Comparison of ENCODE assay signal across 12 cellular contexts in the genomic region with DNA sequence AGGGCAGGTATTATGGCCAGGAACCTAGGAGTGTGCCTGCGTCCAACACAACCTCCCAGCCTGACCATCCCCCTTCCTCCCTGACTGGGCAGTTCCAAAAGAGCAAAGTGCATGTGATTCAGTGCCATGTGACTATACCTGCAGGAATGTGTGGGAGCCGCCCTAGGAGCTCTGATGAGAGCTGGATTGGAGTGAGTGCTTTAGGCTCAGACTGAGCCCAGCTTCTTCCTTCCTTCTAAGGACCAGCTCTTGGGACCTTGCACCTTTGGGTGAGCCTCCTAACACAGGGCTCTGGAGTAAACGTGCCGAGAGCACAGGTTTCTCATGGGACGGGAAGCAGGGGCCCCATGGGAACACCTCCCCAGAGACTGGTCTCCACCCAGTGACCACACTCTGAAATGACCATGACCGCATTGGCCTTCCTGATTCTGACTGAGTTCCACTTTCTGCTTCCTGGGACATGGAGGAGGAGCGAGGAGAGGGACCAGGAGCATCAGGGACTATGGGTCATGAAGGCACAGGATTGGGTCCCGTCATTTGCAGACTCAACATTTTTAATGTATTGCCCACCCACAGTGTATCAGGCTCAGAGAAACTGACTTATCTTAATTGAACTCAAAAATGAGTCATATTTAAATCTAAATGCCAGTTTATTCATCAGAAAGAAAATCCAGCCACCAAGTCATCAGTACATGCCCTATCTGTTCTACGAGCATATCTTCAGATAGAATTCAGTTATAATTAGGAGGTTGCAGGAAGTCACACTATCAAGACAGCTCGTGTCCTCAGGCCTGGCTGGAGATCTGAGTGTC.
DNase-seq lines count a peak whose midpoint lies in the region; ATAC-seq and TF ChIP-seq lines count a peak whose summit lies in the region.
"Had no signal": no experiment of that assay in that cellular context is flagged by ENCODE, and none has a peak within 500 bp of the region (broad histone marks: within the 10 kb centered on the region; RNA-seq: fewer than 3 reads in every experiment).

No MANE protein-coding gene starts in this region.

- H3K27ac Mint-ChIP-seq in endodermal cell (no peak overlapping the region), progenitor cell of endocrine pancreas (no peak overlapping the region)
- H3K27ac Mint-ChIP-seq: CD4-positive, alpha-beta memory T cell; T-helper 1 cell treated with Interleukin-12 subunit alpha and Interleukin-12 subunit beta and Interleukin-4 antibody, amounts not matched to agents 30 μg/mL and 1 μg/mL, for 36 hours had no signal

- H2BK5ac ChIP-seq in IMR-90 (ENCODE audit: low read depth, low read length, poor library complexity, severe bottlenecking): no peak overlapping the region

- H3K27ac ChIP-seq in IMR-90 (ENCODE audit: insufficient read depth, low read length) (no peak overlapping the region), endodermal cell (ENCODE audit: low read depth, low read length) (no peak overlapping the region), tibial nerve (peak overlapping the region in 1 of 4 donors; percentile 26)

- H3K4me3 ChIP-seq in IMR-90 (ENCODE audit: insufficient read depth, low read depth, low read length): no peak overlapping the region
- H3K4me3 ChIP-seq in endodermal cell (ENCODE audit: low read length): no peak overlapping the region
- H3K4me3 ChIP-seq in tibial nerve: no peak overlapping the region

- H3K4me3 Mint-ChIP-seq in endodermal cell (no peak overlapping the region), progenitor cell of endocrine pancreas (ENCODE audit: low read depth) (no peak overlapping the region)
- H3K4me3 Mint-ChIP-seq: CD4-positive, alpha-beta memory T cell; stimulated activated naive B cell treated with anti-CD40 and anti-IgM and Interleukin-4, amounts not matched to agents 10 μg/mL and 1 μg/mL and 100 μg/mL, for 72 hours; T-helper 1 cell treated with Interleukin-12 subunit alpha and Interleukin-12 subunit beta and Interleukin-4 antibody, amounts not matched to agents 30 μg/mL and 1 μg/mL, for 36 hours had no signal

- 100% methylated on average over 3 of the region's 10 CpGs; no CpG with 5 or more reads in 1 of the 2 experiments for WGBS in IMR-90 (ENCODE audit: extremely low coverage in 2 of 2, insufficient read length in 1 of 2), 2 experiments
- WGBS in endodermal cell (ENCODE audit: insufficient coverage in 1 of 2, insufficient read length in 1 of 2), 2 experiments: 91 to 92% methylated on average over 7 to 10 of the region's 10 CpGs
- WGBS in tibial nerve, 2 donors: 73 to 82% methylated on average over 10 of the region's 10 CpGs

- CTCF ChIA-PET in IMR-90 (lab: Yijun Ruan, JAX): no interaction called here

- POLR2A ChIA-PET in IMR-90 (lab: Charles Lee; ENCODE audit: unreplicated experiment): no interaction called here

- no peak overlapping the region for H4K91ac ChIP-seq in IMR-90 (ENCODE audit: insufficient read depth, low read depth, low read length)

- TF ChIP-seq POLR2A in IMR-90 (IDR thresholded peaks at IDR 0.05; ENCODE audit: low read depth, low read length) (no peak), tibial nerve (IDR thresholded peaks at IDR 0.05) (no peak), erythroblast (IDR thresholded peaks at IDR 0.05; ENCODE audit: low read length) (no peak)

- H2BK120ac ChIP-seq in IMR-90 (ENCODE audit: low read depth, low read length): no peak overlapping the region

- H2AFZ ChIP-seq in IMR-90 (replicated peaks; ENCODE audit: low read length, poor library complexity): no peak overlapping the region

- peaks cover 11% of the 10 kb centered on the region for H3K36me3 Mint-ChIP-seq in endodermal cell (ENCODE audit: low read depth)
- H3K36me3 Mint-ChIP-seq in progenitor cell of endocrine pancreas (ENCODE audit: insufficient read depth): no peaks in the 10 kb centered on the region
- H3K36me3 Mint-ChIP-seq: CD4-positive, alpha-beta memory T cell; stimulated activated naive B cell treated with anti-CD40 and anti-IgM and Interleukin-4, amounts not matched to agents 10 μg/mL and 1 μg/mL and 100 μg/mL, for 72 hours had no signal

- H2BK15ac ChIP-seq in IMR-90 (ENCODE audit: low read depth, low read length): no peak overlapping the region

- no peak overlapping the region for H2AK9ac ChIP-seq in IMR-90 (replicated peaks; ENCODE audit: low read depth, low read length, poor library complexity)

- BruUV-seq in IMR-90 (replicated peaks; lab: Mats Ljungman, UMichigan): no TSS peak

- H3K27me3 ChIP-seq in IMR-90 (ENCODE audit: control insufficient read depth, insufficient read depth, low read length) (peaks cover 60% of the 10 kb centered on the region), endodermal cell (ENCODE audit: control insufficient read depth, insufficient read depth, low read length, poor library complexity, severe bottlenecking) (no peaks in the 10 kb centered on the region), tibial nerve (peaks cover 0 to 5% of the 10 kb centered on the region in 2 donors)

- H3K36me3 ChIP-seq in IMR-90 (ENCODE audit: control insufficient read depth, insufficient read depth, low read length) (no peaks in the 10 kb centered on the region), endodermal cell (ENCODE audit: control insufficient read depth, insufficient read depth, low read length) (no peaks in the 10 kb centered on the region), tibial nerve (no peaks in the 10 kb centered on the region)

- H3K9me3 ChIP-seq in IMR-90 (ENCODE audit: control insufficient read depth, insufficient read depth, low read length) (no peaks in the 10 kb centered on the region), endodermal cell (ENCODE audit: control insufficient read depth, low read length) (no peaks in the 10 kb centered on the region), tibial nerve (peaks cover 0 to 9% (median 0%) of the 10 kb centered on the region in 4 donors)

- no peak overlapping the region for H2AK5ac ChIP-seq in IMR-90 (ENCODE audit: low read depth, low read length)

- peak; percentile 69 for DNase-seq in CD1c-positive myeloid dendritic cell (ENCODE audit: extremely low spot score)
- DNase-seq in IMR-90: peak; percentile 1
- peak; percentile 51 for DNase-seq in endodermal cell
- DNase-seq in mucosa of gallbladder (ENCODE audit: low spot score): peak; percentile 87
- DNase-seq in tibial nerve (ENCODE audit: low spot score in 2 of 2): no peak
- no peak for DNase-seq in progenitor cell of endocrine pancreas (ENCODE audit: low spot score, unreplicated experiment)
- DNase-seq in DMS153 treated with DMSO at 0.1 percent for 48 hours (lab: John Stamatoyannopoulos, UW; ENCODE audit: unreplicated experiment): no peak
- no peak for DNase-seq in erythroblast (lab: John Stamatoyannopoulos, UW)
- DNase-seq: caudate nucleus; CD4-positive, alpha-beta memory T cell; stimulated activated naive B cell treated with anti-CD40 and anti-IgM and Interleukin-4, amounts not matched to agents 10 μg/mL and 1 μg/mL and 100 μg/mL, for 72 hours had no signal

- no peak overlapping the region for H3K56ac ChIP-seq in IMR-90 (ENCODE audit: extremely low read depth, insufficient read depth, low read length)

- H3K9ac ChIP-seq in IMR-90 (ENCODE audit: low read depth, low read length) (no peak overlapping the region), endodermal cell (ENCODE audit: extremely low read depth, low read length, poor library complexity, severe bottlenecking) (no peak overlapping the region)

- TF ChIP-seq CTCF in IMR-90 (conservative IDR thresholded peaks at IDR 0.05; ENCODE audit: low read depth, low read length): no peak
- no peak for TF ChIP-seq CTCF in endodermal cell (conservative IDR thresholded peaks at IDR 0.05)
- TF ChIP-seq CTCF in tibial nerve (IDR thresholded peaks at IDR 0.05): no peak
- TF ChIP-seq CTCF in progenitor cell of endocrine pancreas (IDR thresholded peaks at IDR 0.05; ENCODE audit: unreplicated experiment): no peak

- H3K4me1 Mint-ChIP-seq in endodermal cell (peaks cover 16% of the 10 kb centered on the region), progenitor cell of endocrine pancreas (ENCODE audit: low read depth) (peaks cover 15% of the 10 kb centered on the region)
- H3K4me1 Mint-ChIP-seq: CD4-positive, alpha-beta memory T cell had no signal

- no peak for TF ChIP-seq RAD21 in IMR-90 (IDR thresholded peaks at IDR 0.05; ENCODE audit: low read length)

- dilution Hi-C loops in IMR-90 (cut with HindIII; ENCODE audit: low sequenced_read_pairs, unreplicated experiment): no loop called here

- H3K79me1 ChIP-seq in IMR-90 (ENCODE audit: low read depth in 1 of 2, low read length in 2 of 2): no peaks in the 10 kb centered on the region

- H3K4me2 ChIP-seq in IMR-90 (ENCODE audit: low read depth, low read length): no peak overlapping the region

- TF ChIP-seq EP300 in tibial nerve (IDR thresholded peaks at IDR 0.05): no peak

- ATAC-seq in IMR-90 (ENCODE audit: low read depth): no peak
- ATAC-seq: stimulated activated naive B cell treated with anti-CD40 and anti-IgM and Interleukin-4, amounts not matched to agents 10 μg/mL and 1 μg/mL and 100 μg/mL, for 72 hours had no signal

- H3K23ac ChIP-seq in IMR-90 (ENCODE audit: low read depth, low read length): no peak overlapping the region

- no peak overlapping the region for H2BK20ac ChIP-seq in IMR-90 (ENCODE audit: low read depth, low read length)

- H3K9me3 Mint-ChIP-seq in endodermal cell: peaks cover 5% of the 10 kb centered on the region
- H3K9me3 Mint-ChIP-seq in progenitor cell of endocrine pancreas (ENCODE audit: low read depth): peaks cover 3% of the 10 kb centered on the region
- H3K9me3 Mint-ChIP-seq: stimulated activated naive B cell treated with anti-CD40 and anti-IgM and Interleukin-4, amounts not matched to agents 10 μg/mL and 1 μg/mL and 100 μg/mL, for 72 hours; T-helper 1 cell treated with Interleukin-12 subunit alpha and Interleukin-12 subunit beta and Interleukin-4 antibody, amounts not matched to agents 30 μg/mL and 1 μg/mL, for 36 hours had no signal

- no peaks in the 10 kb centered on the region; the same call in 1 of the 2 replicates for H3K4me1 ChIP-seq in IMR-90 (ENCODE audit: control insufficient read depth, insufficient read depth, low read length)
- H3K4me1 ChIP-seq in endodermal cell (ENCODE audit: control insufficient read depth, insufficient read depth, low read length): no peaks in the 10 kb centered on the region
- no peaks in the 10 kb centered on the region for H3K4me1 ChIP-seq in tibial nerve

- no peaks in the 10 kb centered on the region for H3K9me1 ChIP-seq in IMR-90 (ENCODE audit: insufficient read depth, low read length)

- no peak overlapping the region for H4K8ac ChIP-seq in IMR-90 (ENCODE audit: low read depth in 2 of 2, low read length in 2 of 2)

- in situ Hi-C loops in IMR-90 (cut with MboI; ENCODE audit: low sequenced_read_pairs): no loop called here

- no peak overlapping the region for H4K5ac ChIP-seq in IMR-90 (ENCODE audit: low read depth, low read length)

- no peaks in the 10 kb centered on the region for H4K20me1 ChIP-seq in IMR-90 (ENCODE audit: insufficient read depth, low read length)

- H3K4ac ChIP-seq in IMR-90 (ENCODE audit: low read depth, low read length): no peak overlapping the region

- H3K18ac ChIP-seq in IMR-90 (ENCODE audit: low read depth, low read length): no peak overlapping the region

- no peak overlapping the region for H3K14ac ChIP-seq in IMR-90 (replicated peaks; ENCODE audit: low read depth, low read length)

- no peaks in the 10 kb centered on the region for H3K27me3 Mint-ChIP-seq in endodermal cell (ENCODE audit: insufficient read depth)
- peaks cover 17% of the 10 kb centered on the region for H3K27me3 Mint-ChIP-seq in progenitor cell of endocrine pancreas
- H3K27me3 Mint-ChIP-seq: stimulated activated naive B cell treated with anti-CD40 and anti-IgM and Interleukin-4, amounts not matched to agents 10 μg/mL and 1 μg/mL and 100 μg/mL, for 72 hours had no signal

- intact Hi-C loops in IMR-90 (cut with micrococcal nuclease): no loop called here

Comparison
In these comparisons a context has a peak if more than half of its experiments do, and no peak if none do; other contexts are left out.
1. DNase-seq: peak in CD1c-positive myeloid dendritic cell (single experiment), IMR-90 (single experiment), endodermal cell (single experiment) and mucosa of gallbladder (single experiment); none in tibial nerve (0 of 2), progenitor cell of endocrine pancreas (single experiment), DMS153 treated with DMSO at 0.1 percent for 48 hours (single experiment) and erythroblast (0 of 2).